Comparison of ENCODE assay signal across 9 cellular contexts in the genomic region with DNA sequence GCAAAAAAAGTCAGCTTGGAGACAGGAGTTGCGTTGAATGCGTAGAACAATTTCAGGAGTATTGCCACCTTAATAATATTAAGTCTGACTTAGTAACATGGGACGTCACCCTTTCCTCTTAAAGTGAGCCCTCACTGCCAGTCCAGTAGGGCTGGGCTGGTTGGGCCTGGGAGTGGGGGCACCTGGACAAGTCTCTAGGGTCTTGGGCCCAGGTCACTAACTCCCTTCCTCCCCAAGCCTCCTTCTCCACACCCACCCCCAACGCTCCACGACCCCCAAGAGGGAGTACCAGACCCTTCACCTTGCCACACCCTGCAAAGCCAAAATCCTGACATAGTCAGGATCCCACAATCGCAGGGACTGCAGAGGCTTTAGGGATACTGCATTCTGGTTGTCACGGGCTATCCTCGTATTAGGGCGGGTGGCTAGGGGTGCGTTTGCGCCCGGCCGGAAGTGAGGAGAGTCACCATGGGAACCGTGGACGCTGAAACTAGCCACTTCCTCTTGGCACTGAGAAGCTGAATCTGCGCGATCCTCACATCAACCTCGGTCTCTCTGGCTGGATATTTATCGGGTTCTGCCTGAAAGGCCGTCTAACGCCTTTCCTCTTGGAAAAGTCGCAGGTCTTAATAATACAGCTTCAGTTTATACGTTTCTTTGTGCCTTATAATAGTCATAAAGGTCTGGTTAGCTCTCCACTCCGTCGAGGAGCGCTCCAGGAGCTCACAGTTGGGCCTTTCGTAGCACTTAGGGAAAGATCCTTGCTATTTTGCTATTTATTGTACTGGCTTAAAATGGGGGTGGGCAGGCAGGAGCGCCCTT. TPM values are rescaled to one million over a fixed set of nuclear protein-coding genes. Genes with fewer than 3 reads are reported as not detected.
DNase-seq lines count a peak whose midpoint lies in the region; ATAC-seq, FAIRE-seq and TF ChIP-seq lines count a peak whose summit lies in the region.
"Had no signal": no experiment of that assay in that cellular context is flagged by ENCODE, and none has a peak within 500 bp of the region (broad histone marks: within the 10 kb centered on the region; RNA-seq: fewer than 3 reads in every experiment).

No MANE protein-coding gene starts in this region.

- H3K27me3 ChIP-seq in RWPE2 (ENCODE audit: insufficient read depth, poor library complexity, severe bottlenecking) (no peaks in the 10 kb centered on the region), ovary (no peaks in the 10 kb centered on the region)

- TF ChIP-seq CTCF in RWPE2 (IDR thresholded peaks at IDR 0.05; ENCODE audit: poor library complexity, severe bottlenecking) (no peak), ovary (IDR thresholded peaks at IDR 0.05) (no peak)

- DNase-seq in COLO829 (ENCODE audit: low spot score) (peak; percentile 49), RWPE2 (ENCODE audit: low spot score) (no peak), cardiac septum (ENCODE audit: low spot score) (peak; percentile 88), ovary (peak; percentile 61 to 79 (median 73)), urothelium cell line (ENCODE audit: low spot score) (peak; percentile 71)
- DNase-seq in activated naive CD8-positive, alpha-beta T cell treated with anti-CD3 and anti-CD28 coated beads, Interleukin-2, amount 10 ng/mL, durations not matched to agents 7 days and 5 days = peak; percentile 78

- POLR2A ChIA-PET in activated naive CD8-positive, alpha-beta T cell treated with anti-CD3 and anti-CD28 coated beads, Interleukin-2, amount 10 ng/mL, durations not matched to agents 7 days and 5 days (lab: Charles Lee) = interaction anchor here (0.8 to 1.8 kb wide), 4 partner anchors 9 to 77 kb away, joined by 3 to 8 read pairs (median 6); a partner anchor contains a TSS

- H3K9me3 ChIP-seq in RWPE2 (ENCODE audit: severe bottlenecking) (no peaks in the 10 kb centered on the region), ovary (no peaks in the 10 kb centered on the region)

- WGBS in ovary, 3 donors = 9 to 12% (median 10%) methylated on average over 28 of the region's 28 CpGs

- intact Hi-C loops in cardiac septum (cut with DNase I) = no loop called here
- intact Hi-C loops in ovary (cut with DNase I) = no loop called here

- ATAC-seq in GM19468 (IDR thresholded peaks at IDR 0.05; ENCODE audit: extremely low read depth, unreplicated experiment) = peak; percentile 94
- ATAC-seq in HG03575 (IDR thresholded peaks at IDR 0.05; ENCODE audit: extremely low read depth, insufficient number of reproducible peaks, low FRiP score, unreplicated experiment) = peak; percentile 95
- peak; percentile 93 for ATAC-seq in RWPE2 (ENCODE audit: low read depth)
- ATAC-seq in activated naive CD8-positive, alpha-beta T cell treated with anti-CD3 and anti-CD28 coated beads, Interleukin-2, amount 10 ng/mL, durations not matched to agents 7 days and 5 days (ENCODE audit: low read depth) = peak; percentile 99

- no peaks in the 10 kb centered on the region for H3K36me3 ChIP-seq in RWPE2 (ENCODE audit: low read depth)
- no peaks in the 10 kb centered on the region for H3K36me3 ChIP-seq in ovary

- TF ChIP-seq POLR2A in ovary (IDR thresholded peaks at IDR 0.05) = no peak

- H3K36me3 Mint-ChIP-seq in activated naive CD8-positive, alpha-beta T cell treated with anti-CD3 and anti-CD28 coated beads, Interleukin-2, amount 10 ng/mL, durations not matched to agents 7 days and 5 days = no peaks in the 10 kb centered on the region

- no peak for FAIRE-seq in urothelium cell line (lab: Jason Lieb, UNC)

- peak overlapping the region; percentile 73 for H3K4me3 Mint-ChIP-seq in activated naive CD8-positive, alpha-beta T cell treated with anti-CD3 and anti-CD28 coated beads, Interleukin-2, amount 10 ng/mL, durations not matched to agents 7 days and 5 days

- H3K4me1 ChIP-seq in RWPE2 (ENCODE audit: insufficient read depth, poor library complexity, severe bottlenecking) (peaks cover 2% of the 10 kb centered on the region), ovary (ENCODE audit: insufficient read depth) (peaks cover 4% of the 10 kb centered on the region)

- H3K4me3 ChIP-seq in RWPE2 (ENCODE audit: severe bottlenecking) (peak overlapping the region; percentile 27), ovary (peak overlapping the region; percentile 33)
- H3K4me3 ChIP-seq: SK-N-MC had no signal

- TF ChIP-seq EP300 in ovary (IDR thresholded peaks at IDR 0.05) = no peak

- peaks cover 7% of the 10 kb centered on the region for H3K4me1 Mint-ChIP-seq in activated naive CD8-positive, alpha-beta T cell treated with anti-CD3 and anti-CD28 coated beads, Interleukin-2, amount 10 ng/mL, durations not matched to agents 7 days and 5 days

- no peak overlapping the region for H3K27ac Mint-ChIP-seq in activated naive CD8-positive, alpha-beta T cell treated with anti-CD3 and anti-CD28 coated beads, Interleukin-2, amount 10 ng/mL, durations not matched to agents 7 days and 5 days

- H3K27ac ChIP-seq in RWPE2 (ENCODE audit: poor library complexity, severe bottlenecking) (no peak overlapping the region), ovary (no peak overlapping the region)
- H3K27ac ChIP-seq: SK-N-MC had no signal

- H3K27me3 Mint-ChIP-seq in activated naive CD8-positive, alpha-beta T cell treated with anti-CD3 and anti-CD28 coated beads, Interleukin-2, amount 10 ng/mL, durations not matched to agents 7 days and 5 days = peaks cover 41% of the 10 kb centered on the region

- H3K9me3 Mint-ChIP-seq in activated naive CD8-positive, alpha-beta T cell treated with anti-CD3 and anti-CD28 coated beads, Interleukin-2, amount 10 ng/mL, durations not matched to agents 7 days and 5 days = peaks cover 1% of the 10 kb centered on the region

RNA-seq across cellular contexts. Expression of a gene that starts 10.3 kb away (rescaled TPM):
- 100 to 1,000 TPM; 155 to 160 TPM for total RNA-seq in activated naive CD8-positive, alpha-beta T cell treated with anti-CD3 and anti-CD28 coated beads, Interleukin-2, amount 10 ng/mL, durations not matched to agents 7 days and 5 days
- 33.5 TPM for total RNA-seq in cardiac septum
- total RNA-seq in ovary = 10 to 100 TPM; 39.1 to 77.9 (median 70.7) TPM
- polyA plus RNA-seq in ovary = 10 to 100 TPM; 52.0 to 67.8 TPM

RNA-seq across cellular contexts. Expression of a gene that starts 16.5 kb away (rescaled TPM):
- total RNA-seq in activated naive CD8-positive, alpha-beta T cell treated with anti-CD3 and anti-CD28 coated beads, Interleukin-2, amount 10 ng/mL, durations not matched to agents 7 days and 5 days = 100 to 1,000 TPM; 108 to 123 TPM
- total RNA-seq in cardiac septum = 54.4 TPM
- 10 to 100 TPM; 47.7 to 78.5 (median 61.7) TPM for total RNA-seq in ovary
- 10 to 100 TPM; 30.1 to 37.8 TPM for polyA plus RNA-seq in ovary

RNA-seq across cellular contexts. Expression of a gene that starts 31.5 kb away (rescaled TPM):
- total RNA-seq in activated naive CD8-positive, alpha-beta T cell treated with anti-CD3 and anti-CD28 coated beads, Interleukin-2, amount 10 ng/mL, durations not matched to agents 7 days and 5 days = under 1 TPM; 0.36 to 0.68 TPM
- total RNA-seq in cardiac septum (0.48 TPM), ovary (1 to 10 TPM in 1 of 7 donors, under 1 TPM in 6; 0.40 to 9.9 (median 0.61) TPM)
- 1 to 10 TPM in 1 of 2 donors, under 1 TPM in 1; 0.41 to 1.2 TPM for polyA plus RNA-seq in ovary
